Comparison of ENCODE assay signal across 8 cellular contexts in genomic region chr16:86128246-86128645, GRCh38.
"Had no signal": no experiment of that assay in that cellular context is flagged by ENCODE, and none has a peak within 500 bp of the region (broad histone marks: within the 10 kb centered on the region; RNA-seq: fewer than 3 reads in every experiment).

No MANE protein-coding gene starts in this region.

- H3K4me1 ChIP-seq: HAP-1 had no signal

- H2AFZ ChIP-seq: GM23248 had no signal

- H3K36me3 ChIP-seq: HAP-1 had no signal

- H3K4me3 ChIP-seq: GM23248, HAP-1, K562 had no signal

- H3K9me3 ChIP-seq: HAP-1 had no signal

- H3K27ac ChIP-seq: GM23248, HL-60 had no signal

- H3K9ac ChIP-seq: GM23248 had no signal

- DNase-seq: GM23248, GOT3, HFFc6, IMR-90 had no signal

- ATAC-seq: HCT116, K562 had no signal

- FAIRE-seq: K562 had no signal
